14 cellular contexts compared by ENCODE assay signal in the genomic region with DNA sequence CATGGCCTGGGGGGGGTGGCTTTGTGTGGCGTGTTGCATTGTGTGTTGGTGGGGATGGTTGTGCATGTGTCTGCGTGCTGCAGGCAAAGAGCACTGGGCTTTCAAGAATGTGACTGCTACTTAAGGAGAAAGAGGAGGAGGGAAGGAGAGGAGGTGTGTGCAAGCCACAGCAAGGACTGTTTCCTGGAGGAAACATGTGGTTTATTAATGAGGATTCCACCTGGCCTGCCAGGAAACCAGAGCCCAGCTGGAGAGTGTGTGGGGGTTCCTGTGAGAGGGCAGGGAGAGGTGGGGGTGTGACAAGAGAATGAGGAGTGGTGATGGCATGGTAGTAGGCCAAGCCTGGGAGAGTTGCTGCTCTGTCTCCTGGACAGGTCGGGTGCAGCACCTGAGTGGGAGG.
DNase-seq lines count a peak whose midpoint lies in the region; ATAC-seq, FAIRE-seq and TF ChIP-seq lines count a peak whose summit lies in the region.
"Had no signal": no experiment of that assay in that cellular context is flagged by ENCODE, and none has a peak within 500 bp of the region (broad histone marks: within the 10 kb centered on the region; RNA-seq: fewer than 3 reads in every experiment).

No MANE protein-coding gene starts in this region.

- intact Hi-C loops in ascending aorta (cut with DNase I) (no loop called here), kidney (cut with DNase I) (no loop called here), upper lobe of right lung (cut with DNase I) (no loop called here)

- peak overlapping the region; percentile 90 to 91 for H3K27ac ChIP-seq in ascending aorta
- H3K27ac ChIP-seq in kidney (ENCODE audit: low read depth in 2 of 2, low read length in 2 of 2) = peak overlapping the region; percentile 53 to 96
- H3K27ac ChIP-seq in upper lobe of right lung = peak overlapping the region; percentile 77
- H3K27ac ChIP-seq: WERI-Rb-1 had no signal

- no peak overlapping the region for H3K27ac Mint-ChIP-seq in activated naive CD4-positive, alpha-beta T cell treated with anti-CD3 and anti-CD28 coated beads, Interleukin-2, amount 50 U/mL, for 72 hours
- H3K27ac Mint-ChIP-seq: dendritic cell treated with granulocyte-macrophage colony-stimulating factor and Interleukin-4, amounts not matched to agents 40 ng/mL and 50 ng/mL, for 4 days; IgD-negative memory B cell had no signal

- H3K36me3 ChIP-seq in ascending aorta = no peaks in the 10 kb centered on the region
- no peaks in the 10 kb centered on the region for H3K36me3 ChIP-seq in kidney (ENCODE audit: control insufficient read depth in 1 of 2, insufficient read depth in 2 of 2, low read length in 2 of 2)
- H3K36me3 ChIP-seq in upper lobe of right lung = no peaks in the 10 kb centered on the region
- H3K36me3 ChIP-seq: WERI-Rb-1 had no signal

- H3K4me1 ChIP-seq in ascending aorta (peaks cover 6 to 45% of the 10 kb centered on the region in 2 donors), kidney (ENCODE audit: control insufficient read depth in 1 of 2, insufficient read depth in 1 of 2, low read depth in 1 of 2, low read length in 2 of 2) (peaks cover 14 to 17% of the 10 kb centered on the region in 2 donors), upper lobe of right lung (peaks cover 32% of the 10 kb centered on the region)

- no peaks in the 10 kb centered on the region for H3K36me3 Mint-ChIP-seq in activated naive CD4-positive, alpha-beta T cell treated with anti-CD3 and anti-CD28 coated beads, Interleukin-2, amount 50 U/mL, for 72 hours
- H3K36me3 Mint-ChIP-seq: IgD-negative memory B cell had no signal

- no peaks in the 10 kb centered on the region for H3K9me3 ChIP-seq in ascending aorta
- no peaks in the 10 kb centered on the region for H3K9me3 ChIP-seq in kidney (ENCODE audit: control insufficient read depth in 1 of 2, low read length in 2 of 2)
- no peaks in the 10 kb centered on the region for H3K9me3 ChIP-seq in upper lobe of right lung

- ATAC-seq in upper lobe of right lung = peak; percentile 29
- ATAC-seq in activated naive CD4-positive, alpha-beta T cell treated with anti-CD3 and anti-CD28 coated beads, Interleukin-2, amount 50 U/mL, for 72 hours = no peak

- H3K27me3 ChIP-seq in ascending aorta (no peaks in the 10 kb centered on the region), upper lobe of right lung (no peaks in the 10 kb centered on the region)

- no peak overlapping the region for H3K9ac ChIP-seq in kidney (ENCODE audit: low read length in 2 of 2)

- no peak for FAIRE-seq in kidney (lab: Jason Lieb, UNC)
- FAIRE-seq: D721Med had no signal

- H3K9me3 Mint-ChIP-seq in activated naive CD4-positive, alpha-beta T cell treated with anti-CD3 and anti-CD28 coated beads, Interleukin-2, amount 50 U/mL, for 72 hours = no peaks in the 10 kb centered on the region
- H3K9me3 Mint-ChIP-seq: dendritic cell treated with granulocyte-macrophage colony-stimulating factor and Interleukin-4, amounts not matched to agents 40 ng/mL and 50 ng/mL, for 4 days; IgD-negative memory B cell had no signal

- H3K4me3 ChIP-seq in ascending aorta = no peak overlapping the region
- no peak overlapping the region for H3K4me3 ChIP-seq in kidney (ENCODE audit: low read length in 2 of 2)
- H3K4me3 ChIP-seq in upper lobe of right lung = no peak overlapping the region

- TF ChIP-seq CTCF in ascending aorta (IDR thresholded peaks at IDR 0.05) = no peak
- no peak for TF ChIP-seq CTCF in kidney (IDR thresholded peaks at IDR 0.05; ENCODE audit: borderline replicate concordance, extremely low read depth, insufficient read depth)
- TF ChIP-seq CTCF in upper lobe of right lung (IDR thresholded peaks at IDR 0.05) = no peak

- DNase-seq in NCI-H2171 treated with DMSO at 0.1 percent for 48 hours (lab: John Stamatoyannopoulos, UW) = peak; percentile 59
- DNase-seq in NCI-H2171 (lab: John Stamatoyannopoulos, UW) = no peak
- DNase-seq in ascending aorta (ENCODE audit: low spot score in 2 of 2) = no peak
- no peak for DNase-seq in kidney
- DNase-seq in upper lobe of right lung = no peak
- DNase-seq in occipital lobe (lab: John Stamatoyannopoulos, UW) = no peak
- no peak for DNase-seq in activated naive CD4-positive, alpha-beta T cell treated with anti-CD3 and anti-CD28 coated beads, Interleukin-2, amount 50 U/mL, for 72 hours (ENCODE audit: low spot score in 2 of 2)
- no peak for DNase-seq in NCI-H1105 treated with DMSO at 0.1 percent for 48 hours (lab: John Stamatoyannopoulos, UW)
- DNase-seq: foreskin fibroblast, NCI-H1436 treated with DMSO at 0.1 percent for 48 hours, WERI-Rb-1 had no signal
